In the genomic region with DNA sequence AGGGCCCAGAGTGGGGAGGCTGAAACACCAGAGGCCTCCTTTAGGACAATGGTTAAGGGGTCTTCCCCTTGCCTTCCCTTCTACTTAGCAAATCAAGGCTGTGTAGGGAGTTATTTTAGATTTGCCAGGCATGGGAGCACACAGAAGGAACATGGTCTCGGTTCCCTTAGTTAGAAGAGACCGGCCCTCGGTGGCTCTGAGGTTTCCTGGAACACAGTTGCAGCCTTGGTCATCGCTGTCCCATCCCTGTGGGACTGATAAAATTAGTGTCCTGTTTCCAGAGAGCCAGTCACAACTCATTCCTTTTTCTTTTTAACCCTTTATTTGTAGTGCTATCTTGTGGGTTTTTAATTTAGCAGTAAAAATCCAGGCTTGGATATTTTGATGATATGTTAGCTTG, we compare ENCODE assay signal across 22 cellular contexts.
DNase-seq lines count a peak whose midpoint lies in the region; ATAC-seq and TF ChIP-seq lines count a peak whose summit lies in the region.
"Had no signal": no experiment of that assay in that cellular context is flagged by ENCODE, and none has a peak within 500 bp of the region (broad histone marks: within the 10 kb centered on the region; RNA-seq: fewer than 3 reads in every experiment).

No MANE protein-coding gene starts in this region.

- H3K36me3 Mint-ChIP-seq in activated T-helper 1 cell treated with anti-CD3 and anti-CD28 coated beads, Interleukin-12 subunit alpha, Interleukin-12 subunit beta, Interleukin-2, Interleukin-4 antibody, amounts not matched to agents 30 ng/mL and 10 ng/mL and 1 ng/mL, durations not matched to agents 14 hours and 24 hours and 36 hours (ENCODE audit: low read depth) = peaks cover 42% of the 10 kb centered on the region
- H3K36me3 Mint-ChIP-seq in nephron (ENCODE audit: low read depth) = peaks cover 34% of the 10 kb centered on the region

- ATAC-seq in left cardiac atrium (peak; percentile 66 to 69), mucosa of descending colon (no peak)
- ATAC-seq: activated CD8-positive, alpha-beta T cell treated with anti-CD3 and anti-CD28 coated beads for 36 hours; activated T-cell treated with anti-CD3 and anti-CD28 coated beads, Interleukin-2, amount 50 U/mL, for 72 hours; K562 had no signal

- no peak overlapping the region for H3K4me3 ChIP-seq in tibial artery
- no peak overlapping the region for H3K4me3 ChIP-seq in mucosa of descending colon
- H3K4me3 ChIP-seq: K562, ovary, smooth muscle cell had no signal

- no peaks in the 10 kb centered on the region for H3K27me3 Mint-ChIP-seq in activated T-helper 1 cell treated with anti-CD3 and anti-CD28 coated beads, Interleukin-12 subunit alpha, Interleukin-12 subunit beta, Interleukin-2, Interleukin-4 antibody, amounts not matched to agents 30 ng/mL and 10 ng/mL and 1 ng/mL, durations not matched to agents 14 hours and 24 hours and 36 hours (ENCODE audit: insufficient read depth)
- no peaks in the 10 kb centered on the region for H3K27me3 Mint-ChIP-seq in nephron (ENCODE audit: low read depth)
- H3K27me3 Mint-ChIP-seq: activated B cell treated with CpG ODN at 0.5 μM for 24 hours; activated CD8-positive, alpha-beta T cell treated with anti-CD3 and anti-CD28 coated beads for 36 hours; activated naive CD8-positive, alpha-beta T cell treated with anti-CD3 and anti-CD28 coated beads, Interleukin-2, amount 10 ng/mL, durations not matched to agents 7 days and 5 days had no signal

- H3K27me3 ChIP-seq in tibial artery = no peaks in the 10 kb centered on the region
- H3K27me3 ChIP-seq: foreskin keratinocyte, ovary had no signal

- H3K4me1 ChIP-seq in tibial artery = peaks cover 0 to 73% (median 47%) of the 10 kb centered on the region in 4 donors
- H3K4me1 ChIP-seq in mucosa of descending colon (ENCODE audit: low read depth) = peaks cover 5% of the 10 kb centered on the region
- H3K4me1 ChIP-seq: foreskin keratinocyte had no signal

- H3K9me3 Mint-ChIP-seq in activated T-helper 1 cell treated with anti-CD3 and anti-CD28 coated beads, Interleukin-12 subunit alpha, Interleukin-12 subunit beta, Interleukin-2, Interleukin-4 antibody, amounts not matched to agents 30 ng/mL and 10 ng/mL and 1 ng/mL, durations not matched to agents 14 hours and 24 hours and 36 hours = no peaks in the 10 kb centered on the region
- H3K9me3 Mint-ChIP-seq in nephron = no peaks in the 10 kb centered on the region
- H3K9me3 Mint-ChIP-seq: activated B cell treated with CpG ODN at 0.5 μM for 24 hours; activated CD8-positive, alpha-beta T cell treated with anti-CD3 and anti-CD28 coated beads for 36 hours; activated naive CD8-positive, alpha-beta T cell treated with anti-CD3 and anti-CD28 coated beads, Interleukin-2, amount 10 ng/mL, durations not matched to agents 7 days and 5 days; activated T-cell treated with anti-CD3 and anti-CD28 coated beads, Interleukin-2, amount 50 U/mL, for 72 hours; brain had no signal

- DNase-seq in activated T-helper 1 cell treated with anti-CD3 and anti-CD28 coated beads, Interleukin-12 subunit alpha, Interleukin-12 subunit beta, Interleukin-2, Interleukin-4 antibody, amounts not matched to agents 30 ng/mL and 10 ng/mL and 1 ng/mL, durations not matched to agents 14 hours and 24 hours and 36 hours (ENCODE audit: low spot score) = no peak
- DNase-seq in left cardiac atrium (no peak), tibial artery (no peak), foreskin melanocyte (no peak), mucosa of descending colon (no peak), putamen (ENCODE audit: low spot score) (no peak)
- DNase-seq: activated B cell treated with CpG ODN at 0.5 μM for 24 hours; activated CD8-positive, alpha-beta T cell treated with anti-CD3 and anti-CD28 coated beads for 36 hours; activated naive CD8-positive, alpha-beta T cell treated with anti-CD3 and anti-CD28 coated beads, Interleukin-2, amount 10 ng/mL, durations not matched to agents 7 days and 5 days; activated T-cell treated with anti-CD3 and anti-CD28 coated beads, Interleukin-2, amount 50 U/mL, for 72 hours; AML-193; cortex of kidney; foreskin keratinocyte; NCI-H1694; NCI-H748 treated with DMSO at 0.1 percent for 48 hours; ovary; stimulated activated CD4-positive, alpha-beta T cell treated with anti-CD3 and anti-CD28 coated beads, Interleukin-4, amount 100 ng/mL, for 1 hour; T-helper 2 cell had no signal

- H3K36me3 ChIP-seq in tibial artery (peaks cover 16 to 46% (median 28%) of the 10 kb centered on the region in 3 donors), mucosa of descending colon (ENCODE audit: low read depth) (no peaks in the 10 kb centered on the region)
- H3K36me3 ChIP-seq: ovary had no signal

- intact Hi-C loops in activated T-helper 1 cell treated with anti-CD3 and anti-CD28 coated beads, Interleukin-12 subunit alpha, Interleukin-12 subunit beta, Interleukin-2, Interleukin-4 antibody, amounts not matched to agents 30 ng/mL and 10 ng/mL and 1 ng/mL, durations not matched to agents 14 hours and 24 hours and 36 hours (cut with micrococcal nuclease) = no loop called here
- intact Hi-C loops in left cardiac atrium (cut with DNase I) (loop anchor here in 1 of 2 donors (10.0 kb wide), 1 partner anchor 286 kb away; no protein-coding TSS in a partner anchor), tibial artery (cut with DNase I; ENCODE audit: low total_unique reads) (no loop called here), mucosa of descending colon (cut with DNase I, micrococcal nuclease) (no loop called here)

- peak overlapping the region; percentile 41 for H3K27ac Mint-ChIP-seq in activated T-helper 1 cell treated with anti-CD3 and anti-CD28 coated beads, Interleukin-12 subunit alpha, Interleukin-12 subunit beta, Interleukin-2, Interleukin-4 antibody, amounts not matched to agents 30 ng/mL and 10 ng/mL and 1 ng/mL, durations not matched to agents 14 hours and 24 hours and 36 hours
- peak overlapping the region in 2 of 3 experiments; percentile 54 to 72 for H3K27ac Mint-ChIP-seq in nephron
- H3K27ac Mint-ChIP-seq: activated B cell treated with CpG ODN at 0.5 μM for 24 hours; activated CD8-positive, alpha-beta T cell treated with anti-CD3 and anti-CD28 coated beads for 36 hours; activated T-cell treated with anti-CD3 and anti-CD28 coated beads, Interleukin-2, amount 50 U/mL, for 72 hours had no signal

- no peak for TF ChIP-seq CTCF in nephron (IDR thresholded peaks at IDR 0.05; ENCODE audit: unreplicated experiment in 3 of 3)
- no peak for TF ChIP-seq CTCF in tibial artery (IDR thresholded peaks at IDR 0.05)
- no peak for TF ChIP-seq CTCF in mucosa of descending colon (IDR thresholded peaks at IDR 0.05)

- peaks cover 18% of the 10 kb centered on the region for H3K4me1 Mint-ChIP-seq in activated T-helper 1 cell treated with anti-CD3 and anti-CD28 coated beads, Interleukin-12 subunit alpha, Interleukin-12 subunit beta, Interleukin-2, Interleukin-4 antibody, amounts not matched to agents 30 ng/mL and 10 ng/mL and 1 ng/mL, durations not matched to agents 14 hours and 24 hours and 36 hours (ENCODE audit: low read depth)
- H3K4me1 Mint-ChIP-seq in nephron = peaks cover 41% of the 10 kb centered on the region

- no peak overlapping the region for H3K4me3 Mint-ChIP-seq in activated T-helper 1 cell treated with anti-CD3 and anti-CD28 coated beads, Interleukin-12 subunit alpha, Interleukin-12 subunit beta, Interleukin-2, Interleukin-4 antibody, amounts not matched to agents 30 ng/mL and 10 ng/mL and 1 ng/mL, durations not matched to agents 14 hours and 24 hours and 36 hours
- H3K4me3 Mint-ChIP-seq in nephron = no peak overlapping the region
- H3K4me3 Mint-ChIP-seq: activated B cell treated with CpG ODN at 0.5 μM for 24 hours; activated CD8-positive, alpha-beta T cell treated with anti-CD3 and anti-CD28 coated beads for 36 hours; activated naive CD8-positive, alpha-beta T cell treated with anti-CD3 and anti-CD28 coated beads, Interleukin-2, amount 10 ng/mL, durations not matched to agents 7 days and 5 days; activated T-cell treated with anti-CD3 and anti-CD28 coated beads, Interleukin-2, amount 50 U/mL, for 72 hours; brain had no signal

- peak overlapping the region; percentile 76 to 79 for H3K27ac ChIP-seq in tibial artery
- H3K27ac ChIP-seq: foreskin keratinocyte had no signal

- H3K9me3 ChIP-seq in tibial artery (no peaks in the 10 kb centered on the region), mucosa of descending colon (no peaks in the 10 kb centered on the region)
- H3K9me3 ChIP-seq: ovary had no signal
